In the genomic region with DNA sequence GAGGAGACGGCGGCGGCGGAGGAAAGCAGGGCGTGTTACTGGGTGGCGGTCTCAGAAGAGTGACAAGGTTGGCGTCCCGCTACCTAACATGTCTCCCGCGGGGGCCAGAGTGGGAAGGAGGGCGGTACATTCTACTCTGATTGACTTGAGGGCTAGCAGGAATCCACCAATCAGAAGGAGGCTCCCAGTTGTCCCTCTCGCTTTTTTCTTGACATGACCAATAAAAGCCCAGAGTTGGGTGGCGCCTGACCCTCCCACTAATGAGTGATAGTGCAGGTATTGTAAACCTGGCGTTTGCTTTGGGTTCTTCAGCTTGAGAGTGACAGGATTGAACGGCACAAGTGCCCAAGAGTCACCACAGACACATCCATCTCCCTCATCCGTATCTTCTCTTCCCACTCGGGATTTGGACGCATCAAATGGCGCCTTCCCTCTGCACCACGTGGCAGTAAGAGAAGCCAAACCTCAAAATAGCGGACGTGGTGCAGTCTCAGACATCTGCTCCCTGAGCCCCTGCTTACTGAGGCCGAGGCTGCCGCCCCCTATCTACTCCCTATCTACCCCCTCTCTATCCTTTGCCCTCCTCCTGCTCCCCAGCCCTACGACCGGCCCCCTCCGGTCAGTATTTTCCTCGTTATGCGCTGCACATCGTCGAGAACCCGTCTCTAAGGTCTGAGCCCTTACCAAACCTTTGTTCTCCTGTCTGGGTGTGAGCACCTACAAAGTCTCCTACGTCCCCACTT, we compare ENCODE assay signal across 8 cellular contexts. TPM values are rescaled to one million over a fixed set of nuclear protein-coding genes. Genes with fewer than 3 reads are reported as not detected.
DNase-seq lines count a peak whose midpoint lies in the region; ATAC-seq, FAIRE-seq and TF ChIP-seq lines count a peak whose summit lies in the region.

No MANE protein-coding gene starts in this region.

- in situ Hi-C loops in GM13977 (cut with MboI; ENCODE audit: low pct_unique_long_range_greater_than_20kb, low sequenced_read_pairs, unreplicated experiment): no loop called here

- peak overlapping the region; percentile 74 to 85 for H3K4me3 ChIP-seq in right atrium auricular region
- H3K4me3 ChIP-seq in psoas muscle: peak overlapping the region; percentile 71

- WGBS in psoas muscle, 3 donors: 0 to 1% (median 1%) methylated on average over 33 of the region's 33 CpGs

- no peaks in the 10 kb centered on the region for H3K9me3 ChIP-seq in right atrium auricular region
- no peaks in the 10 kb centered on the region for H3K9me3 ChIP-seq in psoas muscle

- H3K36me3 ChIP-seq in right atrium auricular region (no peaks in the 10 kb centered on the region), psoas muscle (ENCODE audit: insufficient read depth in 1 of 2, low read depth in 1 of 2) (no peaks in the 10 kb centered on the region)

- peaks cover 0 to 7% of the 10 kb centered on the region in 2 donors for H3K4me1 ChIP-seq in right atrium auricular region
- peaks cover 11% of the 10 kb centered on the region for H3K4me1 ChIP-seq in psoas muscle

- H3K27ac ChIP-seq in right atrium auricular region: peak overlapping the region; percentile 85 to 95
- peak overlapping the region; percentile 75 for H3K27ac ChIP-seq in psoas muscle

- no peak for TF ChIP-seq CTCF in GM13977 (IDR thresholded peaks at IDR 0.05; ENCODE audit: extremely low read depth, insufficient read depth, missing control alignments)
- TF ChIP-seq CTCF in right atrium auricular region (IDR thresholded peaks at IDR 0.05): peak in 1 of 2 donors; percentile 28
- no peak for TF ChIP-seq CTCF in psoas muscle (IDR thresholded peaks at IDR 0.05)

- ATAC-seq in HG02870 (IDR thresholded peaks at IDR 0.05; ENCODE audit: unreplicated experiment): peak; percentile 89
- peak; percentile 95 to 96 (median 95) for ATAC-seq in psoas muscle

- FAIRE-seq in urothelium cell line (lab: Jason Lieb, UNC): peak; percentile 13

- DNase-seq in GM13977 (ENCODE audit: low spot score) (peak; percentile 94), NCI-H146 (lab: John Stamatoyannopoulos, UW) (peak; percentile 98), T-helper 1 cell (peak; percentile 80 to 94 (median 89)), amygdala (lab: John Stamatoyannopoulos, UW) (peak; percentile 51 to 95 (median 85)), right atrium auricular region (ENCODE audit: low spot score) (peak; percentile 96), psoas muscle (peak; percentile 82 to 90), urothelium cell line (ENCODE audit: low spot score) (peak; percentile 99)

- H3K27me3 ChIP-seq in right atrium auricular region (no peaks in the 10 kb centered on the region), psoas muscle (ENCODE audit: insufficient read depth in 3 of 3, low read length in 2 of 3) (no peaks in the 10 kb centered on the region)

- intact Hi-C loops in psoas muscle (cut with DNase I): loop anchor here in 1 of 2 donors (2.0 kb wide), 1 partner anchor 320 kb away; no protein-coding TSS in a partner anchor

RNA-seq across cellular contexts. Expression of gene FAM161A, which starts 0.7 kb away (rescaled TPM):
- total RNA-seq in right atrium auricular region (1 to 10 TPM in 1 of 2 donors, under 1 TPM in 1; 0.41 to 1.8 TPM), psoas muscle (1 to 10 TPM; 1.2 to 3.3 (median 2.2) TPM)
- 1 to 10 TPM in 2 of 3 donors, under 1 TPM in 1; 0.72 to 2.3 (median 1.2) TPM for polyA plus RNA-seq in psoas muscle

RNA-seq across cellular contexts. Expression of gene CCT4, which starts 33.9 kb away (rescaled TPM):
- total RNA-seq in right atrium auricular region: 10 to 100 TPM; 64.9 to 69.8 TPM
- 100 to 1,000 TPM; 124 to 154 (median 132) TPM for total RNA-seq in psoas muscle
- 100 to 1,000 TPM in 2 of 3 donors, 10 to 100 TPM in 1; 88.7 to 191 (median 128) TPM for polyA plus RNA-seq in psoas muscle

RNA-seq across cellular contexts. Expression of gene COMMD1, which starts 50.9 kb away (rescaled TPM):
- total RNA-seq in right atrium auricular region (10 to 100 TPM; 54.5 to 66.0 TPM), psoas muscle (10 to 100 TPM; 33.6 to 49.1 (median 38.7) TPM)
- polyA plus RNA-seq in psoas muscle: 10 to 100 TPM; 54.3 to 67.3 (median 56.3) TPM

Comparison
In these comparisons a context has a peak if more than half of its experiments do, and no peak if none do; other contexts are left out.
1. Peak in every context shown above with its lines: DNase-seq, ATAC-seq, H3K4me3 ChIP-seq and H3K27ac ChIP-seq.